ENCODE assay signal across 1 cellular context in genomic region chr19:3952755-3953276, GRCh38.
A peak's percentile ranks its signal among the peaks of the same experiment; 100 is the strongest.
TF ChIP-seq lines count a peak whose summit lies in the region.

No MANE protein-coding gene starts in this region.

TF ChIP-seq in K562, 482 proteins besides CTCF, POLR2A, EP300 and RAD21:
- TF ChIP-seq KDM1A (IDR thresholded peaks at IDR 0.05), result peak; percentile 95
- TF ChIP-seq HDAC1 (IDR thresholded peaks at IDR 0.05), result peak in 1 of 2 experiments; percentile 84; a peak in 2 of 4 replicates
- 0 out of 2 replicates have a peak, but pooled peaks have one; percentile 11 for TF ChIP-seq ZNF766 (CRISPR knock-in tag; conservative IDR thresholded peaks at IDR 0.05)
- TF ChIP-seq RCOR1 (IDR thresholded peaks at IDR 0.05; ENCODE audit: borderline replicate concordance in 1 of 2, low read depth in 2 of 2, low read length in 2 of 2), result peak in 1 of 2 experiments; percentile 72; a peak in 2 of 4 replicates
- 0 out of 2 replicates have a peak, but pooled peaks have one; percentile 1 for TF ChIP-seq ADNP (tag; IDR thresholded peaks at IDR 0.05)
- TF ChIP-seq ZBTB26 (CRISPR knock-in tag; IDR thresholded peaks at IDR 0.05), result peak; percentile 76; the same call in 1 of the 2 replicates
- peak; percentile 83 for TF ChIP-seq ZNF121 (CRISPR knock-in tag; conservative IDR thresholded peaks at IDR 0.05)
- 0 out of 2 replicates have a peak, but pooled peaks have one; percentile 37 for TF ChIP-seq ZFX (CRISPR knock-in tag; IDR thresholded peaks at IDR 0.05)
- 0 out of 2 replicates have a peak, but pooled peaks have one; percentile 28 for TF ChIP-seq TRIM28 (IDR thresholded peaks at IDR 0.05)
- peak; percentile 86 for TF ChIP-seq ZNF512 (tag; IDR thresholded peaks at IDR 0.05)
- peak; percentile 33; the same call in 1 of the 2 replicates for TF ChIP-seq MIER1 (IDR thresholded peaks at IDR 0.05; ENCODE audit: low read depth)
- peak; percentile 79 for TF ChIP-seq HDAC2 (IDR thresholded peaks at IDR 0.05)
- peak; percentile 65; the same call in 1 of the 2 replicates for TF ChIP-seq SMARCA5 (IDR thresholded peaks at IDR 0.05)
- peak; percentile 12; the same call in 1 of the 2 replicates for TF ChIP-seq ETV5 (CRISPR knock-in tag; IDR thresholded peaks at IDR 0.05; ENCODE audit: low read depth)
